16 cellular contexts compared by ENCODE assay signal in the genomic region with DNA sequence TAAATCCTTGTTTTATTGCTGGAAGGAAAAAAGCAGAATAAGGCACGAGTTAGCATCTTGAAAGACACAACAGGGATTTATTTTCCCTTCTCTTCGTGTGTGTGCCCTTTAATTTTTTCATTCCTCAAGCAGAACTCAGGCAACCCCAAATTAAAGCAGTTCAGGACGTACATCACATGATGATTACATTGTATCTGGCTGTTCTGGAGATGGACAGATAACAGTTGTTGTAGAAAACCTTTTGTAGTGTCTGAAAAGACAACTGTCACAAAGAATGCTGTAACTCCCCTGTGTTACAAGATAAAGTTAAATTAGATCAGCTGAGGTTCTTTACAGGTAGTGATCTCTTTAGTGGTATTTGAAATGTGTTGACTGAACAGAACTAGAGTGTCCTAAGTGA.
"Had no signal": no experiment of that assay in that cellular context is flagged by ENCODE, and none has a peak within 500 bp of the region (broad histone marks: within the 10 kb centered on the region; RNA-seq: fewer than 3 reads in every experiment).

No MANE protein-coding gene starts in this region.

- H3K4me1 Mint-ChIP-seq: activated naive CD8-positive, alpha-beta T cell treated with anti-CD3 and anti-CD28 coated beads for 36 hours; natural killer cell; stimulated activated naive CD8-positive, alpha-beta T cell treated with anti-CD3 and anti-CD28 coated beads, Interleukin-15, amount 100 ng/mL, for 72 hours had no signal

- H3K9me3 ChIP-seq: breast epithelium, esophagus squamous epithelium, mucosa of descending colon, tibial artery had no signal

- H3K27me3 ChIP-seq: breast epithelium, esophagus squamous epithelium, tibial artery had no signal

- H3K4me3 ChIP-seq: breast epithelium, esophagus squamous epithelium, mucosa of descending colon, skin epidermis, tibial artery had no signal

- H3K4me3 Mint-ChIP-seq: activated CD4-positive, alpha-beta memory T cell treated with anti-CD3 and anti-CD28 coated beads, Interleukin-2, amount 10 ng/mL, durations not matched to agents 7 days and 5 days; activated naive CD8-positive, alpha-beta T cell treated with anti-CD3 and anti-CD28 coated beads for 36 hours; activated T-cell treated with anti-CD3 and anti-CD28 coated beads, Interleukin-2, amount 50 U/mL, for 72 hours; natural killer cell; stimulated activated naive CD8-positive, alpha-beta T cell treated with anti-CD3 and anti-CD28 coated beads, Interleukin-15, amount 100 ng/mL, for 72 hours had no signal

- H3K36me3 Mint-ChIP-seq: natural killer cell had no signal

- H3K9me3 Mint-ChIP-seq: activated CD4-positive, alpha-beta memory T cell treated with anti-CD3 and anti-CD28 coated beads, Interleukin-2, amount 10 ng/mL, durations not matched to agents 7 days and 5 days; activated naive CD8-positive, alpha-beta T cell treated with anti-CD3 and anti-CD28 coated beads for 36 hours; activated T-cell treated with anti-CD3 and anti-CD28 coated beads, Interleukin-2, amount 50 U/mL, for 72 hours; natural killer cell; stimulated activated naive CD8-positive, alpha-beta T cell treated with anti-CD3 and anti-CD28 coated beads, Interleukin-15, amount 100 ng/mL, for 72 hours had no signal

- DNase-seq: activated CD4-positive, alpha-beta memory T cell treated with anti-CD3 and anti-CD28 coated beads, Interleukin-2, amount 10 ng/mL, durations not matched to agents 7 days and 5 days; activated CD8-positive, alpha-beta memory T cell treated with anti-CD3 and anti-CD28 coated beads, Interleukin-2, amount 50 U/mL, for 4 hours; activated gamma-delta T cell treated with Interleukin-2 at 50 U/mL for 16 hours; activated naive CD8-positive, alpha-beta T cell treated with anti-CD3 and anti-CD28 coated beads for 36 hours; activated T-cell treated with anti-CD3 and anti-CD28 coated beads, Interleukin-2, amount 50 U/mL, for 72 hours; anterior cingulate cortex; esophagus squamous epithelium; foreskin fibroblast; glutamatergic neuron; mucosa of descending colon; natural killer cell; stimulated activated CD4-positive, alpha-beta T cell treated with anti-CD3 and anti-CD28 coated beads, Interleukin-4, amount 100 ng/mL, for 4 hours; stimulated activated naive CD8-positive, alpha-beta T cell treated with anti-CD3 and anti-CD28 coated beads, Interleukin-15, amount 100 ng/mL, for 72 hours; tibial artery had no signal

- ATAC-seq: activated T-cell treated with anti-CD3 and anti-CD28 coated beads, Interleukin-2, amount 50 U/mL, for 72 hours; mucosa of descending colon; natural killer cell; stimulated activated naive CD8-positive, alpha-beta T cell treated with anti-CD3 and anti-CD28 coated beads, Interleukin-15, amount 100 ng/mL, for 72 hours had no signal

- H3K27me3 Mint-ChIP-seq: activated CD4-positive, alpha-beta memory T cell treated with anti-CD3 and anti-CD28 coated beads, Interleukin-2, amount 10 ng/mL, durations not matched to agents 7 days and 5 days; activated naive CD8-positive, alpha-beta T cell treated with anti-CD3 and anti-CD28 coated beads for 36 hours; stimulated activated naive CD8-positive, alpha-beta T cell treated with anti-CD3 and anti-CD28 coated beads, Interleukin-15, amount 100 ng/mL, for 72 hours had no signal

- H3K27ac ChIP-seq: breast epithelium, esophagus squamous epithelium, tibial artery had no signal

- H3K36me3 ChIP-seq: breast epithelium, tibial artery had no signal

- H3K4me1 ChIP-seq: breast epithelium, tibial artery had no signal

- H3K27ac Mint-ChIP-seq: activated CD4-positive, alpha-beta memory T cell treated with anti-CD3 and anti-CD28 coated beads, Interleukin-2, amount 10 ng/mL, durations not matched to agents 7 days and 5 days; activated naive CD8-positive, alpha-beta T cell treated with anti-CD3 and anti-CD28 coated beads for 36 hours; activated T-cell treated with anti-CD3 and anti-CD28 coated beads, Interleukin-2, amount 50 U/mL, for 72 hours; natural killer cell; stimulated activated naive CD8-positive, alpha-beta T cell treated with anti-CD3 and anti-CD28 coated beads, Interleukin-15, amount 100 ng/mL, for 72 hours had no signal
